Comparison of ENCODE assay signal across 9 cellular contexts in the genomic region with DNA sequence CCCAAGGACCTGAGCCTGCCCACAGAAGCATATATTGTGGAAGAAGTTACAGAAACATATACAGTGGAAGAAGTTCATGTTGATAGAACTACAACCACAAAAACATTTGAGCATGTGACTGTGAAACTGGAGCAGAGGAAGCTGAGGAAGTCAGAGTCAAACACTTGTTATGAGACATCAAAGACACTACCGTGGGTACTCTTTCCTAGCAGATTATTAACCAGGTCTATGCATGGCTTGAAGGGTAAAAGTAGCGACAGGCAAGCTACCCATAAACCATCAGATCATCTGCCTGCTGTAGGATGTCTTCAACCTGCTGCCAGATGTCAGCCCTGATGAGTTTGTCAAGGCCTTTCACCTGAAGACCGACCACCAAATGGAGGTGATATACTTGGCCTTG. TPM values are rescaled to one million over a fixed set of nuclear protein-coding genes. Genes with fewer than 3 reads are reported as not detected.
A peak's percentile ranks its signal among the peaks of the same experiment; 100 is the strongest.
DNase-seq lines count a peak whose midpoint lies in the region; ATAC-seq, FAIRE-seq and TF ChIP-seq lines count a peak whose summit lies in the region.
"Had no signal": no experiment of that assay in that cellular context is flagged by ENCODE, and none has a peak within 500 bp of the region (broad histone marks: within the 10 kb centered on the region; RNA-seq: fewer than 3 reads in every experiment).

No MANE protein-coding gene starts in this region.

- no peaks in the 10 kb centered on the region for H3K27me3 Mint-ChIP-seq in activated CD4-positive, alpha-beta memory T cell treated with anti-CD3 and anti-CD28 coated beads for 36 hours
- H3K27me3 Mint-ChIP-seq in MCF 10A (ENCODE audit: insufficient read depth, unreplicated experiment) = no peaks in the 10 kb centered on the region

- H4K20me1 ChIP-seq in BLaER1 = no peaks in the 10 kb centered on the region

- H3K4me3 ChIP-seq in BLaER1 (no peak overlapping the region), thyroid gland (replicated peaks in 1 of 3) (no peak overlapping the region)

- peak; percentile 50 for ATAC-seq in HG03045 (IDR thresholded peaks at IDR 0.05; ENCODE audit: unreplicated experiment)

- TF ChIP-seq POLR2A in thyroid gland (IDR thresholded peaks at IDR 0.05) = no peak

- peaks cover 9% of the 10 kb centered on the region for H3K9me3 Mint-ChIP-seq in activated CD4-positive, alpha-beta memory T cell treated with anti-CD3 and anti-CD28 coated beads for 36 hours
- H3K9me3 Mint-ChIP-seq in MCF 10A (ENCODE audit: unreplicated experiment) = no peaks in the 10 kb centered on the region

- POLR2A ChIA-PET in activated CD4-positive, alpha-beta memory T cell treated with anti-CD3 and anti-CD28 coated beads for 36 hours (lab: Charles Lee) = interaction anchor here (0.6 to 1.2 kb wide), 3 partner anchors 41 to 385 kb away, joined by 3 to 5 read pairs (median 3); a partner anchor contains a TSS
- POLR2A ChIA-PET in MCF 10A (lab: Yijun Ruan, JAX) = interaction anchor here (1.3 kb wide), 1 partner anchor 10 kb away, joined by 3 read pairs; no protein-coding TSS in a partner anchor

- H3K9ac ChIP-seq in BLaER1 = no peak overlapping the region

- peaks cover 10% of the 10 kb centered on the region for H3K36me3 Mint-ChIP-seq in activated CD4-positive, alpha-beta memory T cell treated with anti-CD3 and anti-CD28 coated beads for 36 hours
- peaks cover 7% of the 10 kb centered on the region for H3K36me3 Mint-ChIP-seq in MCF 10A (ENCODE audit: insufficient read depth, unreplicated experiment)

- H3K4me3 Mint-ChIP-seq in activated CD4-positive, alpha-beta memory T cell treated with anti-CD3 and anti-CD28 coated beads for 36 hours = peak overlapping the region; percentile 28
- H3K4me3 Mint-ChIP-seq in MCF 10A (ENCODE audit: unreplicated experiment) = no peak overlapping the region

- no TSS peak for BruUV-seq in MCF 10A (replicated peaks; lab: Mats Ljungman, UMichigan)

- H3K36me3 ChIP-seq in BLaER1 (no peaks in the 10 kb centered on the region), thyroid gland (peaks cover 0 to 4% of the 10 kb centered on the region in 2 donors)

- DNase-seq in GM19239 (ENCODE audit: insufficient read length, low spot score) (peak; percentile 34), NCI-H1105 treated with DMSO at 0.1 percent for 48 hours (lab: John Stamatoyannopoulos, UW) (no peak), MCF 10A (ENCODE audit: unreplicated experiment) (no peak), thyroid gland (no peak), D341Med (ENCODE audit: low spot score) (no peak)
- peak; percentile 20 for DNase-seq in activated CD4-positive, alpha-beta memory T cell treated with anti-CD3 and anti-CD28 coated beads for 36 hours
- DNase-seq: NCI-H526 had no signal

- WGBS in thyroid gland, 2 donors = 82% methylated on average over 3 of the region's 3 CpGs

- peak; percentile 90 for FAIRE-seq in GM19239 (lab: Jason Lieb, UNC)

- H3K9me3 ChIP-seq in BLaER1 (no peaks in the 10 kb centered on the region), thyroid gland (no peaks in the 10 kb centered on the region)

- H3K27ac ChIP-seq in BLaER1 (no peak overlapping the region), thyroid gland (no peak overlapping the region)

- peak overlapping the region; percentile 88 for H3K27ac Mint-ChIP-seq in activated CD4-positive, alpha-beta memory T cell treated with anti-CD3 and anti-CD28 coated beads for 36 hours
- H3K27ac Mint-ChIP-seq in MCF 10A (ENCODE audit: low read depth, unreplicated experiment) = no peak overlapping the region

- no peak for TF ChIP-seq CTCF in MCF 10A (IDR thresholded peaks at IDR 0.05; ENCODE audit: unreplicated experiment)
- no peak for TF ChIP-seq CTCF in thyroid gland (IDR thresholded peaks at IDR 0.05)

- H3K27me3 ChIP-seq in BLaER1 = no peaks in the 10 kb centered on the region
- H3K27me3 ChIP-seq in thyroid gland = no peaks in the 10 kb centered on the region

- H3K4me2 ChIP-seq in BLaER1 = peak overlapping the region; percentile 25; the same call in 1 of the 2 replicates

- intact Hi-C loops in activated CD4-positive, alpha-beta memory T cell treated with anti-CD3 and anti-CD28 coated beads for 36 hours (cut with micrococcal nuclease) = loop anchor here (1.0 to 5.0 kb wide), 4 partner anchors 20 to 124 kb away; a partner anchor contains a TSS
- intact Hi-C loops in MCF 10A (cut with micrococcal nuclease) (no loop called here), thyroid gland (cut with DNase I) (no loop called here)

- peaks cover 9% of the 10 kb centered on the region for H3K4me1 ChIP-seq in BLaER1
- H3K4me1 ChIP-seq in thyroid gland = no peaks in the 10 kb centered on the region

- CTCF ChIA-PET in activated CD4-positive, alpha-beta memory T cell treated with anti-CD3 and anti-CD28 coated beads for 36 hours (lab: Charles Lee) = interaction anchor here (1.0 to 1.6 kb wide), 3 partner anchors 42 to 400 kb away, joined by 3 read pairs; no protein-coding TSS in a partner anchor
- CTCF ChIA-PET in MCF 10A (lab: Yijun Ruan, JAX) = interaction anchor here (0.6 to 1.5 kb wide), 3 partner anchors 10 to 438 kb away, joined by 4 to 7 read pairs (median 4); no protein-coding TSS in a partner anchor

- H3K4me1 Mint-ChIP-seq in activated CD4-positive, alpha-beta memory T cell treated with anti-CD3 and anti-CD28 coated beads for 36 hours (ENCODE audit: low read depth) = peaks cover 57% of the 10 kb centered on the region
- H3K4me1 Mint-ChIP-seq in MCF 10A (ENCODE audit: insufficient read depth, unreplicated experiment) = peaks cover 7% of the 10 kb centered on the region

RNA-seq across cellular contexts. Expression of a gene that starts 35.8 kb away (rescaled TPM):
- 100 to 1,000 TPM; 133 to 134 TPM for total RNA-seq in activated CD4-positive, alpha-beta memory T cell treated with anti-CD3 and anti-CD28 coated beads for 36 hours
- total RNA-seq in MCF 10A (2022) (67.4 and 92.0 TPM in 2 replicates), thyroid gland (10 to 100 TPM; 51.7 to 87.8 (median 61.1) TPM)

Comparison
In these comparisons a context has a peak if more than half of its experiments do, and no peak if none do; other contexts are left out.
1. DNase-seq: peak in GM19239 (single experiment) and activated CD4-positive, alpha-beta memory T cell treated with anti-CD3 and anti-CD28 coated beads for 36 hours (single experiment); none in NCI-H1105 treated with DMSO at 0.1 percent for 48 hours (single experiment), MCF 10A (single experiment), thyroid gland (0 of 2) and D341Med (single experiment).